In genomic region chr5:110884005-110884404, GRCh38 we compare ENCODE assay signal across 17 cellular contexts.
"Had no signal": no experiment of that assay in that cellular context is flagged by ENCODE, and none has a peak within 500 bp of the region (broad histone marks: within the 10 kb centered on the region; RNA-seq: fewer than 3 reads in every experiment).

No MANE protein-coding gene starts in this region.

- DNase-seq: activated CD4-positive, alpha-beta T cell treated with anti-CD3 and anti-CD28 coated beads, Interleukin-2, amount 10 ng/mL, durations not matched to agents 7 days and 5 days; activated CD4-positive, CD25-positive, alpha-beta regulatory T cell; activated gamma-delta T cell treated with Interleukin-2 at 50 U/mL for 16 hours; activated naive CD8-positive, alpha-beta T cell treated with anti-CD3 and anti-CD28 coated beads for 36 hours; anterior cingulate cortex; gastrocnemius medialis; heart left ventricle; immature natural killer cell; left cardiac atrium; midbrain; stimulated activated CD4-positive, alpha-beta T cell treated with anti-CD3 and anti-CD28 coated beads, Interleukin-1b, Interleukin-23, amount 100 ng/mL, for 48 hours; stomach; testis; upper lobe of right lung had no signal

- ATAC-seq: gastrocnemius medialis, heart left ventricle, left cardiac atrium, sciatic nerve, upper lobe of right lung had no signal

- H3K27me3 ChIP-seq: cardiac muscle cell, gastrocnemius medialis, heart left ventricle, stomach, testis, upper lobe of right lung had no signal

- H3K36me3 ChIP-seq: cardiac muscle cell, gastrocnemius medialis, heart left ventricle, stomach, upper lobe of right lung had no signal

- H3K4me3 ChIP-seq: cardiac muscle cell, gastrocnemius medialis, heart left ventricle, lung, stomach, testis, upper lobe of right lung had no signal

- H3K4me1 ChIP-seq: gastrocnemius medialis, heart left ventricle, testis, upper lobe of right lung had no signal

- H3K27ac ChIP-seq: cardiac muscle cell, gastrocnemius medialis, heart left ventricle, stomach, testis, upper lobe of right lung had no signal

- H3K9me3 ChIP-seq: gastrocnemius medialis, testis, upper lobe of right lung had no signal
